Comparison of ENCODE assay signal across 1 cellular context in the genomic region with DNA sequence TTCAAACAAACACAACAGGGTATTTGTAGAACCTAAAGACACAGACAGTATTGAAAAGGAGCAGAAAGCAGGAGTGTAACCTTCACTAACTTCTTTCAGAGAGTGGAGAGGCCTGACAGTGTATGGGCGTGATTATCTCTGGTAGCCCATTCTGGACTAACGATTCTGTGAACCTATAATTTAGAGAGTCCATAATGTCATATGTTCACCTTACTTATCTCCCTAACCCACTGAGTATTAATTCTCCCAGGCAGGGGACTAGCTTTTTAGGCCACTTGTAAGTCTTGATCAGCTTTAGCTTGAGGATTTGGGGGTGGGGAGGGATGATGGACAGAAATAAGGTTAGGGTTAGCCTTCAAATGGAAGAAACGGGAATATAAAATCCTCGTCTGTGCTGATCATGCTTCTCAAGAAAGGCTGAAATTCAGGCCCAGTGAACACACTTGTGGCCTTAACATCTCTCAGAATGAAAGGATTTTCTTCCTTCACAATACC.
TF ChIP-seq lines count a peak whose summit lies in the region.

No MANE protein-coding gene starts in this region.

TF ChIP-seq in HepG2, 621 proteins besides CTCF, POLR2A, EP300 and RAD21 (continued from another document):
- TF ChIP-seq, protein P1, sequence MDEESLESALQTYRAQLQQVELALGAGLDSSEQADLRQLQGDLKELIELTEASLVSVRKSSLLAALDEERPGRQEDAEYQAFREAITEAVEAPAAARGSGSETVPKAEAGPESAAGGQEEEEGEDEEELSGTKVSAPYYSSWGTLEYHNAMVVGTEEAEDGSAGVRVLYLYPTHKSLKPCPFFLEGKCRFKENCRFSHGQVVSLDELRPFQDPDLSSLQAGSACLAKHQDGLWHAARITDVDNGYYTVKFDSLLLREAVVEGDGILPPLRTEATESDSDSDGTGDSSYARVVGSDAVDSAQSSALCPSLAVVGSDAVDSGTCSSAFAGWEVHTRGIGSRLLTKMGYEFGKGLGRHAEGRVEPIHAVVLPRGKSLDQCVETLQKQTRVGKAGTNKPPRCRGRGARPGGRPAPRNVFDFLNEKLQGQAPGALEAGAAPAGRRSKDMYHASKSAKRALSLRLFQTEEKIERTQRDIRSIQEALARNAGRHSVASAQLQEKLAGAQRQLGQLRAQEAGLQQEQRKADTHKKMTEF (CRISPR knock-in tag; IDR thresholded peaks at IDR 0.05) = no peak
- TF ChIP-seq HNRNPL (IDR thresholded peaks at IDR 0.05; ENCODE audit: low read depth, low read length) = no peak
- TF ChIP-seq, protein P2, sequence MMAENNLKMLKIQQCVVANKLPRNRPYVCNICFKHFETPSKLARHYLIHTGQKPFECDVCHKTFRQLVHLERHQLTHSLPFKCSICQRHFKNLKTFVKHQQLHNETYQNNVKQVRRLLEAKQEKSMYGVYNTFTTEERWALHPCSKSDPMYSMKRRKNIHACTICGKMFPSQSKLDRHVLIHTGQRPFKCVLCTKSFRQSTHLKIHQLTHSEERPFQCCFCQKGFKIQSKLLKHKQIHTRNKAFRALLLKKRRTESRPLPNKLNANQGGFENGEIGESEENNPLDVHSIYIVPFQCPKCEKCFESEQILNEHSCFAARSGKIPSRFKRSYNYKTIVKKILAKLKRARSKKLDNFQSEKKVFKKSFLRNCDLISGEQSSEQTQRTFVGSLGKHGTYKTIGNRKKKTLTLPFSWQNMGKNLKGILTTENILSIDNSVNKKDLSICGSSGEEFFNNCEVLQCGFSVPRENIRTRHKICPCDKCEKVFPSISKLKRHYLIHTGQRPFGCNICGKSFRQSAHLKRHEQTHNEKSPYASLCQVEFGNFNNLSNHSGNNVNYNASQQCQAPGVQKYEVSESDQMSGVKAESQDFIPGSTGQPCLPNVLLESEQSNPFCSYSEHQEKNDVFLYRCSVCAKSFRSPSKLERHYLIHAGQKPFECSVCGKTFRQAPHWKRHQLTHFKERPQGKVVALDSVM (CRISPR knock-in tag; IDR thresholded peaks at IDR 0.05) = 0 out of 2 replicates have a peak, but pooled peaks have one; percentile 21
- TF ChIP-seq DMAP1 (CRISPR knock-in tag; IDR thresholded peaks at IDR 0.05) = peak; percentile 8
- no peak for TF ChIP-seq HOXD1 (CRISPR knock-in tag; IDR thresholded peaks at IDR 0.05)
- TF ChIP-seq SRSF1 (optimal IDR thresholded peaks at IDR 0.05; ENCODE audit: low read depth, low read length) = no peak
